18 cellular contexts compared by ENCODE assay signal in genomic region chr2:5849596-5849995, GRCh38.
"Had no signal": no experiment of that assay in that cellular context is flagged by ENCODE, and none has a peak within 500 bp of the region (broad histone marks: within the 10 kb centered on the region; RNA-seq: fewer than 3 reads in every experiment).

No MANE protein-coding gene starts in this region.

- H3K27me3 ChIP-seq: adrenal gland, colonic mucosa, esophagus squamous epithelium, right atrium auricular region, suprapubic skin had no signal

- H3K36me3 Mint-ChIP-seq: activated naive CD4-positive, alpha-beta T cell treated with anti-CD3 and anti-CD28 coated beads, Interleukin-2, amount 50 U/mL, for 24 hours; natural killer cell had no signal

- H3K27ac ChIP-seq: adrenal gland, colonic mucosa, esophagus squamous epithelium, right atrium auricular region, suprapubic skin had no signal

- H3K27me3 Mint-ChIP-seq: activated CD8-positive, alpha-beta T cell treated with anti-CD3 and anti-CD28 coated beads for 36 hours; activated naive CD4-positive, alpha-beta T cell treated with anti-CD3 and anti-CD28 coated beads, Interleukin-2, amount 50 U/mL, for 24 hours had no signal

- DNase-seq: activated CD4-positive, alpha-beta T cell treated with anti-CD3 and anti-CD28 coated beads for 48 hours; activated CD8-positive, alpha-beta T cell treated with anti-CD3 and anti-CD28 coated beads for 36 hours; activated effector memory CD4-positive, alpha-beta T cell treated with Interleukin-2 at 50 U/mL for 16 hours; activated T-cell treated with anti-CD3 and anti-CD28 coated beads, Interleukin-2, amount 50 U/mL, for 4 hours; adrenal gland; central memory CD4-positive, alpha-beta T cell; colonic mucosa; esophagus squamous epithelium; left cardiac atrium; natural killer cell; small intestine; stimulated activated naive CD8-positive, alpha-beta T cell treated with anti-CD3 and anti-CD28 coated beads, Interleukin-15, Interleukin-2, amounts not matched to agents 100 U/mL and 50 U/mL, for 24 hours; T-helper 2 cell had no signal

- H3K36me3 ChIP-seq: adrenal gland, colonic mucosa, esophagus squamous epithelium, right atrium auricular region, suprapubic skin had no signal

- H3K9me3 Mint-ChIP-seq: activated naive CD4-positive, alpha-beta T cell treated with anti-CD3 and anti-CD28 coated beads, Interleukin-2, amount 50 U/mL, for 24 hours had no signal

- ATAC-seq: activated CD8-positive, alpha-beta T cell treated with anti-CD3 and anti-CD28 coated beads for 36 hours; activated T-cell treated with anti-CD3 and anti-CD28 coated beads, Interleukin-2, amount 50 U/mL, for 4 hours; left cardiac atrium; natural killer cell; stimulated activated naive CD8-positive, alpha-beta T cell treated with anti-CD3 and anti-CD28 coated beads, Interleukin-15, Interleukin-2, amounts not matched to agents 100 U/mL and 50 U/mL, for 24 hours; WTC11 had no signal

- H3K4me1 Mint-ChIP-seq: activated naive CD4-positive, alpha-beta T cell treated with anti-CD3 and anti-CD28 coated beads, Interleukin-2, amount 50 U/mL, for 24 hours; natural killer cell; WTC11 had no signal

- H3K4me1 ChIP-seq: adrenal gland, colonic mucosa, esophagus squamous epithelium, right atrium auricular region, suprapubic skin had no signal

- H3K9me3 ChIP-seq: adrenal gland, colonic mucosa, right atrium auricular region, suprapubic skin had no signal

- H3K4me3 Mint-ChIP-seq: activated CD8-positive, alpha-beta T cell treated with anti-CD3 and anti-CD28 coated beads for 36 hours; activated naive CD4-positive, alpha-beta T cell treated with anti-CD3 and anti-CD28 coated beads, Interleukin-2, amount 50 U/mL, for 24 hours; activated T-cell treated with anti-CD3 and anti-CD28 coated beads, Interleukin-2, amount 50 U/mL, for 4 hours; natural killer cell; WTC11 had no signal

- H3K4me3 ChIP-seq: adrenal gland, colonic mucosa, esophagus squamous epithelium, lung, right atrium auricular region, suprapubic skin had no signal

- H3K27ac Mint-ChIP-seq: activated CD8-positive, alpha-beta T cell treated with anti-CD3 and anti-CD28 coated beads for 36 hours; activated naive CD4-positive, alpha-beta T cell treated with anti-CD3 and anti-CD28 coated beads, Interleukin-2, amount 50 U/mL, for 24 hours; natural killer cell; WTC11 had no signal
